In genomic region chr16:49600541-49600940, GRCh38 we compare ENCODE assay signal across 21 cellular contexts.
DNase-seq lines count a peak whose midpoint lies in the region; ATAC-seq and TF ChIP-seq lines count a peak whose summit lies in the region.
"Had no signal": no experiment of that assay in that cellular context is flagged by ENCODE, and none has a peak within 500 bp of the region (broad histone marks: within the 10 kb centered on the region; RNA-seq: fewer than 3 reads in every experiment).

No MANE protein-coding gene starts in this region.

- peak; percentile 15 for DNase-seq in activated CD8-positive, alpha-beta memory T cell treated with anti-CD3 and anti-CD28 coated beads, Interleukin-2, amount 10 ng/mL, durations not matched to agents 7 days and 5 days
- no peak for DNase-seq in activated CD8-positive, alpha-beta memory T cell treated with anti-CD3 and anti-CD28 coated beads for 24 hours
- DNase-seq in hepatocyte (ENCODE audit: low spot score) (no peak), neural progenitor cell (ENCODE audit: low spot score) (no peak), vagina (ENCODE audit: extremely low spot score in 2 of 2) (peak; percentile 34 to 58), NCI-H748 treated with DMSO at 0.1 percent for 48 hours (lab: John Stamatoyannopoulos, UW) (no peak), foreskin melanocyte (no peak)
- DNase-seq: 8988T, GDM1, IMR-90, Karpas-422, NCI-H1417 treated with DMSO at 0.1 percent for 48 hours, NCI-H187 treated with DMSO at 0.1 percent for 48 hours, NCI-H226, NCI-H524, PC-3 had no signal

- no peak overlapping the region for H3K4me3 Mint-ChIP-seq in activated CD8-positive, alpha-beta memory T cell treated with anti-CD3 and anti-CD28 coated beads, Interleukin-2, amount 10 ng/mL, durations not matched to agents 7 days and 5 days
- H3K4me3 Mint-ChIP-seq in neural progenitor cell = no peak overlapping the region
- H3K4me3 Mint-ChIP-seq: CD14-positive monocyte, GM23338 had no signal

- no peak overlapping the region for H3K27ac Mint-ChIP-seq in activated CD8-positive, alpha-beta memory T cell treated with anti-CD3 and anti-CD28 coated beads, Interleukin-2, amount 10 ng/mL, durations not matched to agents 7 days and 5 days
- H3K27ac Mint-ChIP-seq in neural progenitor cell = peak overlapping the region; percentile 76
- H3K27ac Mint-ChIP-seq: CD14-positive monocyte, GM23338 had no signal

- H3K4me3 ChIP-seq in hepatocyte = no peak overlapping the region
- no peak overlapping the region for H3K4me3 ChIP-seq in neural progenitor cell
- no peak overlapping the region for H3K4me3 ChIP-seq in vagina
- H3K4me3 ChIP-seq: GM23338 had no signal

- H3K9me3 ChIP-seq in hepatocyte (ENCODE audit: low read depth) (no peaks in the 10 kb centered on the region), neural progenitor cell (ENCODE audit: low read depth) (no peaks in the 10 kb centered on the region), vagina (no peaks in the 10 kb centered on the region)

- H3K36me3 Mint-ChIP-seq in activated CD8-positive, alpha-beta memory T cell treated with anti-CD3 and anti-CD28 coated beads, Interleukin-2, amount 10 ng/mL, durations not matched to agents 7 days and 5 days = no peaks in the 10 kb centered on the region
- no peaks in the 10 kb centered on the region for H3K36me3 Mint-ChIP-seq in neural progenitor cell
- H3K36me3 Mint-ChIP-seq: CD14-positive monocyte had no signal

- H3K27ac ChIP-seq in hepatocyte (no peak overlapping the region), neural progenitor cell (no peak overlapping the region), vagina (no peak overlapping the region)
- H3K27ac ChIP-seq: RWPE1 had no signal

- peaks cover 6% of the 10 kb centered on the region for H3K27me3 Mint-ChIP-seq in activated CD8-positive, alpha-beta memory T cell treated with anti-CD3 and anti-CD28 coated beads, Interleukin-2, amount 10 ng/mL, durations not matched to agents 7 days and 5 days
- peaks cover 2% of the 10 kb centered on the region for H3K27me3 Mint-ChIP-seq in neural progenitor cell (ENCODE audit: insufficient read depth, low read depth)

- H3K79me2 ChIP-seq in hepatocyte = no peaks in the 10 kb centered on the region
- peaks cover 23% of the 10 kb centered on the region for H3K79me2 ChIP-seq in neural progenitor cell (ENCODE audit: low read depth)

- WGBS in hepatocyte (ENCODE audit: low lambda C conversion rate, missing lambda C conversion rate) = 60% methylated on average over 23 of the region's 23 CpGs

- no peak for ATAC-seq in activated CD8-positive, alpha-beta memory T cell treated with anti-CD3 and anti-CD28 coated beads, Interleukin-2, amount 10 ng/mL, durations not matched to agents 7 days and 5 days
- no peak for ATAC-seq in GM19395 (IDR thresholded peaks at IDR 0.05; ENCODE audit: unreplicated experiment)
- ATAC-seq: GM23338, HCT116, PC-3 had no signal

- H2AFZ ChIP-seq in hepatocyte = no peak overlapping the region
- H2AFZ ChIP-seq in neural progenitor cell (replicated peaks) = no peak overlapping the region
- H2AFZ ChIP-seq: GM23338 had no signal

- H3K4me2 ChIP-seq in hepatocyte (peak overlapping the region; percentile 27), neural progenitor cell (no peak overlapping the region)
- H3K4me2 ChIP-seq: GM23338 had no signal

- no peak overlapping the region for H3K9ac ChIP-seq in neural progenitor cell

- intact Hi-C loops in vagina (cut with DNase I) = no loop called here

- H3K4me1 ChIP-seq in hepatocyte (ENCODE audit: insufficient read depth) (peaks cover 17% of the 10 kb centered on the region), neural progenitor cell (peaks cover 27% of the 10 kb centered on the region), vagina (peaks cover 10% of the 10 kb centered on the region)

- peaks cover 32% of the 10 kb centered on the region for H3F3A ChIP-seq in neural progenitor cell (ENCODE audit: low read depth)

- H3K4me1 Mint-ChIP-seq in activated CD8-positive, alpha-beta memory T cell treated with anti-CD3 and anti-CD28 coated beads, Interleukin-2, amount 10 ng/mL, durations not matched to agents 7 days and 5 days = no peaks in the 10 kb centered on the region
- H3K4me1 Mint-ChIP-seq in neural progenitor cell = peaks cover 71% of the 10 kb centered on the region

- H3K36me3 ChIP-seq in hepatocyte (replicated peaks; ENCODE audit: insufficient read depth, low read depth) (no peaks in the 10 kb centered on the region), neural progenitor cell (no peaks in the 10 kb centered on the region), vagina (no peaks in the 10 kb centered on the region)

- H3K27me3 ChIP-seq in hepatocyte (no peaks in the 10 kb centered on the region), neural progenitor cell (no peaks in the 10 kb centered on the region), vagina (no peaks in the 10 kb centered on the region)

- no peaks in the 10 kb centered on the region for H4K20me1 ChIP-seq in hepatocyte (ENCODE audit: insufficient read depth, poor library complexity, severe bottlenecking)
- peaks cover 62% of the 10 kb centered on the region for H4K20me1 ChIP-seq in neural progenitor cell (ENCODE audit: low read depth)

- no peaks in the 10 kb centered on the region for H3K9me3 Mint-ChIP-seq in activated CD8-positive, alpha-beta memory T cell treated with anti-CD3 and anti-CD28 coated beads, Interleukin-2, amount 10 ng/mL, durations not matched to agents 7 days and 5 days (ENCODE audit: low read depth)
- no peaks in the 10 kb centered on the region for H3K9me3 Mint-ChIP-seq in neural progenitor cell
- H3K9me3 Mint-ChIP-seq: CD14-positive monocyte, GM23338 had no signal

- no peak for TF ChIP-seq POLR2A in vagina (IDR thresholded peaks at IDR 0.05)

- no peaks in the 10 kb centered on the region for H3K9me2 ChIP-seq in hepatocyte (replicated peaks; ENCODE audit: insufficient read depth)

- CTCF ChIA-PET in activated CD8-positive, alpha-beta memory T cell treated with anti-CD3 and anti-CD28 coated beads, Interleukin-2, amount 10 ng/mL, durations not matched to agents 7 days and 5 days (lab: Charles Lee) = no interaction called here

- TF ChIP-seq CTCF in hepatocyte (IDR thresholded peaks at IDR 0.05; ENCODE audit: poor library complexity) (no peak), neural progenitor cell (IDR thresholded peaks at IDR 0.05) (no peak), vagina (IDR thresholded peaks at IDR 0.05) (no peak)

Comparison
In these comparisons a context has a peak if more than half of its experiments do, and no peak if none do; other contexts are left out.
1. DNase-seq: peak in activated CD8-positive, alpha-beta memory T cell treated with anti-CD3 and anti-CD28 coated beads, Interleukin-2, amount 10 ng/mL, durations not matched to agents 7 days and 5 days (single experiment) and vagina (2 of 2); none in activated CD8-positive, alpha-beta memory T cell treated with anti-CD3 and anti-CD28 coated beads for 24 hours (single experiment), hepatocyte (single experiment), neural progenitor cell (single experiment), NCI-H748 treated with DMSO at 0.1 percent for 48 hours (single experiment) and foreskin melanocyte (single experiment).